ENCODE assay signal across 1 cellular context in the genomic region with DNA sequence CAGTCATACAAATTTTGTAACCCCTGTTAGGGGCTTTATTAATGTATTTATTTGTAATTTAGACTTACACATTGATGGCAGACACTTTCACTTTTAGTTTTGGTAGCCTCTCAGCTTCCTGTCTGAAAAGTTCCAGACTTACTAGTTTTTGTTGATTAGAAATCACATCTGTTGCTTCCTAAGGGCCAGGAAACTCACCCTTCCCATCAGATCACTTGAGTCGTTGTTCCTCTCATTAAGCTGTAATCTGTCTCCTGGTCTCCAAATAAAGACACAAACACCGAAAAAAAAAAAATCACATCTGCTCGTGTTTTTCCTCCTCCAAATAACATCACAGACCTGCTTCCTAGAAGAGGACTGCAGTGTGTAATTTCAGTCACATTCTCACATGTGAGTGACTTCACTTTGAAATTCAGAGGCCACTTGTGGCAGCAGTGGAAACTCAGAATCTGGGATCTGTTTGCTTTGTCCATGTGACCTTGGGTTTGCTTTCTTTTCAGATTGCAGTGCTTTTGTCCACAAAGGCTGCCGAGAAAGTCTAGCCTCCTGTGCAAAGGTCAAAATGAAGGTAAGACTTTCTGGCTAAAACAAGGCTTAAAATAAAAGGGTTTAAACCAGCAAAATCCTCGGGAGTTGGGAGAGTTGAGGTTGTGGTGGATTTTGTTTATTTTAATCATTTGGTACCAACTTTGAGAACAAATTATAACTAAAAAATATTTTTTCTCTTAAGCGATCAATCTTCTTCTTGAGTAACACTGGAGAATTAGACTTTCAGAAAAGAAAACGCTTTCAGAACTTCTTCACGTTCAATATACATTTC.
TF ChIP-seq lines count a peak whose summit lies in the region.

No MANE protein-coding gene starts in this region.

TF ChIP-seq in HEK293, 187 proteins besides CTCF, POLR2A, EP300 and RAD21 (continued from another document):
- TF ChIP-seq, protein P1, sequence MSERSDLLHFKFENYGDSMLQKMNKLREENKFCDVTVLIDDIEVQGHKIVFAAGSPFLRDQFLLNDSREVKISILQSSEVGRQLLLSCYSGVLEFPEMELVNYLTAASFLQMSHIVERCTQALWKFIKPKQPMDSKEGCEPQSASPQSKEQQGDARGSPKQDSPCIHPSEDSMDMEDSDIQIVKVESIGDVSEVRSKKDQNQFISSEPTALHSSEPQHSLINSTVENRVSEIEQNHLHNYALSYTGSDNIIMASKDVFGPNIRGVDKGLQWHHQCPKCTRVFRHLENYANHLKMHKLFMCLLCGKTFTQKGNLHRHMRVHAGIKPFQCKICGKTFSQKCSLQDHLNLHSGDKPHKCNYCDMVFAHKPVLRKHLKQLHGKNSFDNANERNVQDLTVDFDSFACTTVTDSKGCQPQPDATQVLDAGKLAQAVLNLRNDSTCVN (tag by site-specific recombination; optimal IDR thresholded peaks at IDR 0.05), result no peak
- TF ChIP-seq SP7 (tag by site-specific recombination; IDR thresholded peaks at IDR 0.05) (no peak), ZNF19 (tag by site-specific recombination; IDR thresholded peaks at IDR 0.05; ENCODE audit: low read depth) (no peak), ZNF239 (tag by site-specific recombination; IDR thresholded peaks at IDR 0.05) (no peak)
